Comparison of ENCODE assay signal across 9 cellular contexts in genomic region chr10:129679207-129679606, GRCh38.
"Had no signal": no experiment of that assay in that cellular context is flagged by ENCODE, and none has a peak within 500 bp of the region (broad histone marks: within the 10 kb centered on the region; RNA-seq: fewer than 3 reads in every experiment).

No MANE protein-coding gene starts in this region.

- H3K27ac ChIP-seq: GM23248 had no signal

- ATAC-seq: HCT116, K562 had no signal

- H3K9me3 ChIP-seq: HAP-1 had no signal

- H3K9ac ChIP-seq: GM23248 had no signal

- H3K36me3 ChIP-seq: HAP-1 had no signal

- H3K4me1 ChIP-seq: HAP-1 had no signal

- H3K4me3 ChIP-seq: GM23248, HAP-1, K562 had no signal

- DNase-seq: GM23248, GOT3, H7, HFFc6, IMR-90, KG1 had no signal
